In the genomic region with DNA sequence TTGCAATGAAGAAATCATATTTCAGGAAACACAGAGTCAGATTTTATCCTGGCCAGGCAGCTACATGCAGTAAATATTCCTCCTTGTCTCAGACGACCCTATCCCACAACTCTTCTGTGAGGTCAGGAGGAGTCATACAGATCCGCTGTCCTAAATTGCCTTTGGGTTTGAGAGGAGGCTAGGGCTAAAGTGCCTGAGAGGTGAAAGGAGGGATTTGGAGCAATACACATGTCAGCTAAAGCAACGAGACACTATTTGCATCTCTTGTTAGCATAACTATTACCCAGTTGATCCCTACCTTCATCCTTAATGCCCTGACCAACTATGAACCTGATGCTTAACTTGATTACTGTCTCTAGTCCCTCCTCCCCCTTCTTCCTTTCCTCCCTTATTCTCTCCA, we compare ENCODE assay signal across 38 cellular contexts.
"Had no signal": no experiment of that assay in that cellular context is flagged by ENCODE, and none has a peak within 500 bp of the region (broad histone marks: within the 10 kb centered on the region; RNA-seq: fewer than 3 reads in every experiment).

No MANE protein-coding gene starts in this region.

- H3K4me1 ChIP-seq: ascending aorta had no signal

- H3K27ac Mint-ChIP-seq: activated CD4-positive, alpha-beta memory T cell treated with anti-CD3 and anti-CD28 coated beads, Interleukin-2, amount 10 ng/mL, durations not matched to agents 7 days and 5 days; activated CD4-positive, alpha-beta T cell treated with anti-CD3 and anti-CD28 coated beads for 36 hours; activated CD4-positive, alpha-beta T cell treated with anti-CD3 and anti-CD28 coated beads, Interleukin-2, amount 10 ng/mL, durations not matched to agents 7 days and 5 days; activated CD8-positive, alpha-beta T cell treated with anti-CD3 and anti-CD28 coated beads, Interleukin-2, amount 10 ng/mL, durations not matched to agents 7 days and 5 days; activated naive CD4-positive, alpha-beta T cell treated with anti-CD3 and anti-CD28 coated beads, Interleukin-2, amount 10 ng/mL, durations not matched to agents 7 days and 5 days; activated naive CD4-positive, alpha-beta T cell treated with anti-CD3 and anti-CD28 coated beads, Interleukin-2, amount 50 U/mL, for 24 hours; activated naive CD8-positive, alpha-beta T cell; activated naive CD8-positive, alpha-beta T cell treated with anti-CD3 and anti-CD28 coated beads, Interleukin-2, amount 10 ng/mL, durations not matched to agents 7 days and 5 days; activated naive CD8-positive, alpha-beta T cell treated with anti-CD3 and anti-CD28 coated beads, Interleukin-2, amount 50 U/mL, for 24 hours; activated T-cell treated with anti-CD3 and anti-CD28 coated beads, Interleukin-2, amount 50 U/mL, for 72 hours; activated T-helper 1 cell treated with anti-CD3 and anti-CD28 coated beads, Interleukin-12 subunit alpha, Interleukin-12 subunit beta, Interleukin-2, Interleukin-4 antibody, amounts not matched to agents 30 ng/mL and 10 ng/mL and 1 ng/mL, durations not matched to agents 14 hours and 24 hours and 36 hours; activated T-helper 17 cell treated with anti-CD3 and anti-CD28 coated beads, Interleukin-2, amount 50 U/mL, for 72 hours; brain; T-helper 1 cell treated with Interleukin-12 subunit alpha and Interleukin-12 subunit beta and Interleukin-4 antibody, amounts not matched to agents 30 μg/mL and 1 μg/mL, for 36 hours; T-helper 2 cell treated with Interferon-gamma antibody and Interleukin-4, amounts not matched to agents 5 μg/mL and 100 μg/mL, for 36 hours had no signal

- DNase-seq: activated CD4-positive, alpha-beta memory T cell treated with anti-CD3 and anti-CD28 coated beads, Interleukin-2, amount 10 ng/mL, durations not matched to agents 7 days and 5 days; activated CD4-positive, alpha-beta T cell treated with anti-CD3 and anti-CD28 coated beads for 1 hour; activated CD4-positive, alpha-beta T cell treated with anti-CD3 and anti-CD28 coated beads for 36 hours; activated CD4-positive, alpha-beta T cell treated with anti-CD3 and anti-CD28 coated beads for 48 hours; activated CD4-positive, alpha-beta T cell treated with anti-CD3 and anti-CD28 coated beads, Interleukin-2, amount 10 ng/mL, durations not matched to agents 7 days and 5 days; activated CD4-positive, alpha-beta T cell treated with anti-CD3 and anti-CD28 coated beads, Interleukin-2, amount 50 U/mL, for 48 hours; activated CD4-positive, CD25-positive, alpha-beta regulatory T cell; activated CD8-positive, alpha-beta memory T cell treated with anti-CD3 and anti-CD28 coated beads for 24 hours; activated CD8-positive, alpha-beta memory T cell treated with anti-CD3 and anti-CD28 coated beads, Interleukin-2, amount 50 U/mL, for 4 hours; activated CD8-positive, alpha-beta T cell treated with anti-CD3 and anti-CD28 coated beads, Interleukin-2, amount 10 ng/mL, durations not matched to agents 7 days and 5 days; activated gamma-delta T cell; activated naive CD4-positive, alpha-beta T cell treated with anti-CD3 and anti-CD28 coated beads, Interleukin-2, amount 10 ng/mL, durations not matched to agents 7 days and 5 days; activated naive CD4-positive, alpha-beta T cell treated with Interleukin-2 at 50 U/mL for 16 hours; activated naive CD8-positive, alpha-beta T cell treated with anti-CD3 and anti-CD28 coated beads, Interleukin-2, amount 10 ng/mL, durations not matched to agents 7 days and 5 days; activated naive CD8-positive, alpha-beta T cell treated with anti-CD3 and anti-CD28 coated beads, Interleukin-2, amount 50 U/mL, for 24 hours; activated T-cell treated with anti-CD3 and anti-CD28 coated beads for 4 hours; activated T-cell treated with anti-CD3 and anti-CD28 coated beads, Interleukin-2, amount 50 U/mL, for 1 hour; activated T-cell treated with anti-CD3 and anti-CD28 coated beads, Interleukin-2, amount 50 U/mL, for 4 hours; activated T-cell treated with anti-CD3 and anti-CD28 coated beads, Interleukin-2, amount 50 U/mL, for 72 hours; amygdala; anterior cingulate cortex; caudate nucleus; cerebellar nuclear complex; T-helper 1 cell; T-helper 2 cell; T-helper 9 cell had no signal

- H3K4me3 Mint-ChIP-seq: activated CD4-positive, alpha-beta memory T cell treated with anti-CD3 and anti-CD28 coated beads, Interleukin-2, amount 10 ng/mL, durations not matched to agents 7 days and 5 days; activated CD4-positive, alpha-beta T cell treated with anti-CD3 and anti-CD28 coated beads for 36 hours; activated CD4-positive, alpha-beta T cell treated with anti-CD3 and anti-CD28 coated beads, Interleukin-2, amount 10 ng/mL, durations not matched to agents 7 days and 5 days; activated CD8-positive, alpha-beta T cell treated with anti-CD3 and anti-CD28 coated beads, Interleukin-2, amount 10 ng/mL, durations not matched to agents 7 days and 5 days; activated naive CD4-positive, alpha-beta T cell treated with anti-CD3 and anti-CD28 coated beads, Interleukin-2, amount 10 ng/mL, durations not matched to agents 7 days and 5 days; activated naive CD4-positive, alpha-beta T cell treated with anti-CD3 and anti-CD28 coated beads, Interleukin-2, amount 50 U/mL, for 24 hours; activated naive CD8-positive, alpha-beta T cell; activated naive CD8-positive, alpha-beta T cell treated with anti-CD3 and anti-CD28 coated beads, Interleukin-2, amount 10 ng/mL, durations not matched to agents 7 days and 5 days; activated naive CD8-positive, alpha-beta T cell treated with anti-CD3 and anti-CD28 coated beads, Interleukin-2, amount 50 U/mL, for 24 hours; activated T-cell treated with anti-CD3 and anti-CD28 coated beads, Interleukin-2, amount 50 U/mL, for 4 hours; activated T-cell treated with anti-CD3 and anti-CD28 coated beads, Interleukin-2, amount 50 U/mL, for 72 hours; activated T-helper 1 cell treated with anti-CD3 and anti-CD28 coated beads, Interleukin-12 subunit alpha, Interleukin-12 subunit beta, Interleukin-2, Interleukin-4 antibody, amounts not matched to agents 30 ng/mL and 10 ng/mL and 1 ng/mL, durations not matched to agents 14 hours and 24 hours and 36 hours; activated T-helper 17 cell treated with anti-CD3 and anti-CD28 coated beads, Interleukin-2, amount 50 U/mL, for 72 hours; brain; central memory CD8-positive, alpha-beta T cell; T-helper 1 cell treated with Interleukin-12 subunit alpha and Interleukin-12 subunit beta and Interleukin-4 antibody, amounts not matched to agents 30 μg/mL and 1 μg/mL, for 36 hours; T-helper 2 cell treated with Interferon-gamma antibody and Interleukin-4, amounts not matched to agents 5 μg/mL and 100 μg/mL, for 36 hours had no signal

- H3K27ac ChIP-seq: ascending aorta, cardiac muscle cell, VCaP had no signal

- H3K4me3 ChIP-seq: ascending aorta, cardiac muscle cell had no signal

- H3K4me1 Mint-ChIP-seq: activated CD4-positive, alpha-beta memory T cell treated with anti-CD3 and anti-CD28 coated beads, Interleukin-2, amount 10 ng/mL, durations not matched to agents 7 days and 5 days; activated CD4-positive, alpha-beta T cell treated with anti-CD3 and anti-CD28 coated beads for 36 hours; activated CD4-positive, alpha-beta T cell treated with anti-CD3 and anti-CD28 coated beads, Interleukin-2, amount 10 ng/mL, durations not matched to agents 7 days and 5 days; activated naive CD4-positive, alpha-beta T cell treated with anti-CD3 and anti-CD28 coated beads, Interleukin-2, amount 10 ng/mL, durations not matched to agents 7 days and 5 days; activated naive CD4-positive, alpha-beta T cell treated with anti-CD3 and anti-CD28 coated beads, Interleukin-2, amount 50 U/mL, for 24 hours; activated naive CD8-positive, alpha-beta T cell treated with anti-CD3 and anti-CD28 coated beads, Interleukin-2, amount 10 ng/mL, durations not matched to agents 7 days and 5 days; activated naive CD8-positive, alpha-beta T cell treated with anti-CD3 and anti-CD28 coated beads, Interleukin-2, amount 50 U/mL, for 24 hours; activated T-helper 17 cell treated with anti-CD3 and anti-CD28 coated beads, Interleukin-2, amount 50 U/mL, for 72 hours; brain; central memory CD8-positive, alpha-beta T cell had no signal

- H3K36me3 ChIP-seq: cardiac muscle cell had no signal

- ATAC-seq: activated CD4-positive, alpha-beta T cell treated with anti-CD3 and anti-CD28 coated beads for 36 hours; activated CD4-positive, CD25-positive, alpha-beta regulatory T cell treated with anti-CD3 and anti-CD28 coated beads, Interleukin-2, amount 50 U/mL, for 24 hours; activated CD8-positive, alpha-beta T cell treated with anti-CD3 and anti-CD28 coated beads, Interleukin-2, amount 10 ng/mL, durations not matched to agents 7 days and 5 days; activated naive CD8-positive, alpha-beta T cell treated with anti-CD3 and anti-CD28 coated beads, Interleukin-2, amount 50 U/mL, for 24 hours; activated T-cell treated with anti-CD3 and anti-CD28 coated beads, Interleukin-2, amount 50 U/mL, for 4 hours; activated T-cell treated with anti-CD3 and anti-CD28 coated beads, Interleukin-2, amount 50 U/mL, for 72 hours; activated T-helper 17 cell treated with anti-CD3 and anti-CD28 coated beads, Interleukin-2, amount 50 U/mL, for 72 hours had no signal

- H3K27me3 ChIP-seq: ascending aorta, cardiac muscle cell had no signal

- H3K27me3 Mint-ChIP-seq: activated CD4-positive, alpha-beta memory T cell treated with anti-CD3 and anti-CD28 coated beads, Interleukin-2, amount 10 ng/mL, durations not matched to agents 7 days and 5 days; activated CD4-positive, alpha-beta T cell treated with anti-CD3 and anti-CD28 coated beads for 36 hours; activated CD4-positive, alpha-beta T cell treated with anti-CD3 and anti-CD28 coated beads, Interleukin-2, amount 10 ng/mL, durations not matched to agents 7 days and 5 days; activated naive CD4-positive, alpha-beta T cell treated with anti-CD3 and anti-CD28 coated beads, Interleukin-2, amount 10 ng/mL, durations not matched to agents 7 days and 5 days; activated naive CD4-positive, alpha-beta T cell treated with anti-CD3 and anti-CD28 coated beads, Interleukin-2, amount 50 U/mL, for 24 hours; activated naive CD8-positive, alpha-beta T cell; activated naive CD8-positive, alpha-beta T cell treated with anti-CD3 and anti-CD28 coated beads, Interleukin-2, amount 10 ng/mL, durations not matched to agents 7 days and 5 days; activated naive CD8-positive, alpha-beta T cell treated with anti-CD3 and anti-CD28 coated beads, Interleukin-2, amount 50 U/mL, for 24 hours; activated T-helper 17 cell treated with anti-CD3 and anti-CD28 coated beads, Interleukin-2, amount 50 U/mL, for 72 hours; brain; central memory CD8-positive, alpha-beta T cell had no signal
